Comparison of ENCODE assay signal across 1 cellular context in genomic region chr4:2811830-2812599, GRCh38.
TF ChIP-seq lines count a peak whose summit lies in the region.

No MANE protein-coding gene starts in this region.

TF ChIP-seq in HepG2, 621 proteins besides CTCF, POLR2A, EP300 and RAD21 (continued from another document):
- TF ChIP-seq, protein P1, sequence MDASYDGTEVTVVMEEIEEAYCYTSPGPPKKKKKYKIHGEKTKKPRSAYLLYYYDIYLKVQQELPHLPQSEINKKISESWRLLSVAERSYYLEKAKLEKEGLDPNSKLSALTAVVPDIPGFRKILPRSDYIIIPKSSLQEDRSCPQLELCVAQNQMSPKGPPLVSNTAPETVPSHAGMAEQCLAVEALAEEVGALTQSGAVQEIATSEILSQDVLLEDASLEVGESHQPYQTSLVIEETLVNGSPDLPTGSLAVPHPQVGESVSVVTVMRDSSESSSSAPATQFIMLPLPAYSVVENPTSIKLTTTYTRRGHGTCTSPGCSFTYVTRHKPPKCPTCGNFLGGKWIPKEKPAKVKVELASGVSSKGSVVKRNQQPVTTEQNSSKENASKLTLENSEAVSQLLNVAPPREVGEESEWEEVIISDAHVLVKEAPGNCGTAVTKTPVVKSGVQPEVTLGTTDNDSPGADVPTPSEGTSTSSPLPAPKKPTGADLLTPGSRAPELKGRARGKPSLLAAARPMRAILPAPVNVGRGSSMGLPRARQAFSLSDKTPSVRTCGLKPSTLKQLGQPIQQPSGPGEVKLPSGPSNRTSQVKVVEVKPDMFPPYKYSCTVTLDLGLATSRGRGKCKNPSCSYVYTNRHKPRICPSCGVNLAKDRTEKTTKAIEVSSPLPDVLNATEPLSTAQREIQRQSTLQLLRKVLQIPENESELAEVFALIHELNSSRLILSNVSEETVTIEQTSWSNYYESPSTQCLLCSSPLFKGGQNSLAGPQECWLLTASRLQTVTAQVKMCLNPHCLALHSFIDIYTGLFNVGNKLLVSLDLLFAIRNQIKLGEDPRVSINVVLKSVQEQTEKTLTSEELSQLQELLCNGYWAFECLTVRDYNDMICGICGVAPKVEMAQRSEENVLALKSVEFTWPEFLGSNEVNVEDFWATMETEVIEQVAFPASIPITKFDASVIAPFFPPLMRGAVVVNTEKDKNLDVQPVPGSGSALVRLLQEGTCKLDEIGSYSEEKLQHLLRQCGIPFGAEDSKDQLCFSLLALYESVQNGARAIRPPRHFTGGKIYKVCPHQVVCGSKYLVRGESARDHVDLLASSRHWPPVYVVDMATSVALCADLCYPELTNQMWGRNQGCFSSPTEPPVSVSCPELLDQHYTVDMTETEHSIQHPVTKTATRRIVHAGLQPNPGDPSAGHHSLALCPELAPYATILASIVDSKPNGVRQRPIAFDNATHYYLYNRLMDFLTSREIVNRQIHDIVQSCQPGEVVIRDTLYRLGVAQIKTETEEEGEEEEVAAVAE (CRISPR knock-in tag; IDR thresholded peaks at IDR 0.05; ENCODE audit: borderline replicate concordance), result no peak
- TF ChIP-seq ZFP62 (CRISPR knock-in tag; IDR thresholded peaks at IDR 0.05) (no peak), MIXL1 (CRISPR knock-in tag; IDR thresholded peaks at IDR 0.05) (0 out of 2 replicates have a peak, but pooled peaks have one; percentile 27), ZNF260 (CRISPR knock-in tag; IDR thresholded peaks at IDR 0.05; ENCODE audit: borderline replicate concordance, low read depth) (0 out of 2 replicates have a peak, but pooled peaks have one; percentile 39), CC2D1A (CRISPR knock-in tag; IDR thresholded peaks at IDR 0.05) (no peak), SMARCC2 (IDR thresholded peaks at IDR 0.05) (no peak), ZBTB8A (CRISPR knock-in tag; IDR thresholded peaks at IDR 0.05; ENCODE audit: borderline replicate concordance, low read depth) (no peak), MYC (CRISPR knock-in tag; IDR thresholded peaks at IDR 0.05; ENCODE audit: borderline replicate concordance) (0 out of 2 replicates have a peak, but pooled peaks have one; percentile 25), ZNF841 (CRISPR knock-in tag; IDR thresholded peaks at IDR 0.05; ENCODE audit: borderline replicate concordance) (no peak), TBX3 (IDR thresholded peaks at IDR 0.05; ENCODE audit: borderline replicate concordance) (no peak), GABPB1 (CRISPR knock-in tag; IDR thresholded peaks at IDR 0.05) (peak; percentile 44; the same call in 1 of the 2 replicates), ZNF580 (CRISPR knock-in tag; IDR thresholded peaks at IDR 0.05; ENCODE audit: borderline replicate concordance, low read depth) (peak; percentile 57; the same call in 1 of the 2 replicates), ZNF567 (CRISPR knock-in tag; IDR thresholded peaks at IDR 0.05; ENCODE audit: borderline replicate concordance) (no peak), HOXA3 (CRISPR knock-in tag; IDR thresholded peaks at IDR 0.05) (peak; percentile 40; the same call in 1 of the 2 replicates), ZNF207 (IDR thresholded peaks at IDR 0.05; ENCODE audit: borderline replicate concordance) (no peak), ZNF724P (CRISPR knock-in tag; IDR thresholded peaks at IDR 0.05; ENCODE audit: borderline replicate concordance) (0 out of 2 replicates have a peak, but pooled peaks have one; percentile 43)
- TF ChIP-seq, protein P2, sequence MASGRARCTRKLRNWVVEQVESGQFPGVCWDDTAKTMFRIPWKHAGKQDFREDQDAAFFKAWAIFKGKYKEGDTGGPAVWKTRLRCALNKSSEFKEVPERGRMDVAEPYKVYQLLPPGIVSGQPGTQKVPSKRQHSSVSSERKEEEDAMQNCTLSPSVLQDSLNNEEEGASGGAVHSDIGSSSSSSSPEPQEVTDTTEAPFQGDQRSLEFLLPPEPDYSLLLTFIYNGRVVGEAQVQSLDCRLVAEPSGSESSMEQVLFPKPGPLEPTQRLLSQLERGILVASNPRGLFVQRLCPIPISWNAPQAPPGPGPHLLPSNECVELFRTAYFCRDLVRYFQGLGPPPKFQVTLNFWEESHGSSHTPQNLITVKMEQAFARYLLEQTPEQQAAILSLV (CRISPR knock-in tag; IDR thresholded peaks at IDR 0.05; ENCODE audit: borderline replicate concordance), result no peak
- TF ChIP-seq, protein P3, sequence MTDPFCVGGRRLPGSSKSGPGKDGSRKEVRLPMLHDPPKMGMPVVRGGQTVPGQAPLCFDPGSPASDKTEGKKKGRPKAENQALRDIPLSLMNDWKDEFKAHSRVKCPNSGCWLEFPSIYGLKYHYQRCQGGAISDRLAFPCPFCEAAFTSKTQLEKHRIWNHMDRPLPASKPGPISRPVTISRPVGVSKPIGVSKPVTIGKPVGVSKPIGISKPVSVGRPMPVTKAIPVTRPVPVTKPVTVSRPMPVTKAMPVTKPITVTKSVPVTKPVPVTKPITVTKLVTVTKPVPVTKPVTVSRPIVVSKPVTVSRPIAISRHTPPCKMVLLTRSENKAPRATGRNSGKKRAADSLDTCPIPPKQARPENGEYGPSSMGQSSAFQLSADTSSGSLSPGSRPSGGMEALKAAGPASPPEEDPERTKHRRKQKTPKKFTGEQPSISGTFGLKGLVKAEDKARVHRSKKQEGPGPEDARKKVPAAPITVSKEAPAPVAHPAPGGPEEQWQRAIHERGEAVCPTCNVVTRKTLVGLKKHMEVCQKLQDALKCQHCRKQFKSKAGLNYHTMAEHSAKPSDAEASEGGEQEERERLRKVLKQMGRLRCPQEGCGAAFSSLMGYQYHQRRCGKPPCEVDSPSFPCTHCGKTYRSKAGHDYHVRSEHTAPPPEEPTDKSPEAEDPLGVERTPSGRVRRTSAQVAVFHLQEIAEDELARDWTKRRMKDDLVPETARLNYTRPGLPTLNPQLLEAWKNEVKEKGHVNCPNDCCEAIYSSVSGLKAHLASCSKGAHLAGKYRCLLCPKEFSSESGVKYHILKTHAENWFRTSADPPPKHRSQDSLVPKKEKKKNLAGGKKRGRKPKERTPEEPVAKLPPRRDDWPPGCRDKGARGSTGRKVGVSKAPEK (CRISPR knock-in tag; IDR thresholded peaks at IDR 0.05; ENCODE audit: borderline replicate concordance), result no peak
- TF ChIP-seq, protein P4, sequence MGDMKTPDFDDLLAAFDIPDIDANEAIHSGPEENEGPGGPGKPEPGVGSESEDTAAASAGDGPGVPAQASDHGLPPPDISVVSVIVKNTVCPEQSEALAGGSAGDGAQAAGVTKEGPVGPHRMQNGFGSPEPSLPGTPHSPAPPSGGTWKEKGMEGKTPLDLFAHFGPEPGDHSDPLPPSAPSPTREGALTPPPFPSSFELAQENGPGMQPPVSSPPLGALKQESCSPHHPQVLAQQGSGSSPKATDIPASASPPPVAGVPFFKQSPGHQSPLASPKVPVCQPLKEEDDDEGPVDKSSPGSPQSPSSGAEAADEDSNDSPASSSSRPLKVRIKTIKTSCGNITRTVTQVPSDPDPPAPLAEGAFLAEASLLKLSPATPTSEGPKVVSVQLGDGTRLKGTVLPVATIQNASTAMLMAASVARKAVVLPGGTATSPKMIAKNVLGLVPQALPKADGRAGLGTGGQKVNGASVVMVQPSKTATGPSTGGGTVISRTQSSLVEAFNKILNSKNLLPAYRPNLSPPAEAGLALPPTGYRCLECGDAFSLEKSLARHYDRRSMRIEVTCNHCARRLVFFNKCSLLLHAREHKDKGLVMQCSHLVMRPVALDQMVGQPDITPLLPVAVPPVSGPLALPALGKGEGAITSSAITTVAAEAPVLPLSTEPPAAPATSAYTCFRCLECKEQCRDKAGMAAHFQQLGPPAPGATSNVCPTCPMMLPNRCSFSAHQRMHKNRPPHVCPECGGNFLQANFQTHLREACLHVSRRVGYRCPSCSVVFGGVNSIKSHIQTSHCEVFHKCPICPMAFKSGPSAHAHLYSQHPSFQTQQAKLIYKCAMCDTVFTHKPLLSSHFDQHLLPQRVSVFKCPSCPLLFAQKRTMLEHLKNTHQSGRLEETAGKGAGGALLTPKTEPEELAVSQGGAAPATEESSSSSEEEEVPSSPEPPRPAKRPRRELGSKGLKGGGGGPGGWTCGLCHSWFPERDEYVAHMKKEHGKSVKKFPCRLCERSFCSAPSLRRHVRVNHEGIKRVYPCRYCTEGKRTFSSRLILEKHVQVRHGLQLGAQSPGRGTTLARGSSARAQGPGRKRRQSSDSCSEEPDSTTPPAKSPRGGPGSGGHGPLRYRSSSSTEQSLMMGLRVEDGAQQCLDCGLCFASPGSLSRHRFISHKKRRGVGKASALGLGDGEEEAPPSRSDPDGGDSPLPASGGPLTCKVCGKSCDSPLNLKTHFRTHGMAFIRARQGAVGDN (CRISPR knock-in tag; IDR thresholded peaks at IDR 0.05), result peak; percentile 83
- TF ChIP-seq, protein P5, sequence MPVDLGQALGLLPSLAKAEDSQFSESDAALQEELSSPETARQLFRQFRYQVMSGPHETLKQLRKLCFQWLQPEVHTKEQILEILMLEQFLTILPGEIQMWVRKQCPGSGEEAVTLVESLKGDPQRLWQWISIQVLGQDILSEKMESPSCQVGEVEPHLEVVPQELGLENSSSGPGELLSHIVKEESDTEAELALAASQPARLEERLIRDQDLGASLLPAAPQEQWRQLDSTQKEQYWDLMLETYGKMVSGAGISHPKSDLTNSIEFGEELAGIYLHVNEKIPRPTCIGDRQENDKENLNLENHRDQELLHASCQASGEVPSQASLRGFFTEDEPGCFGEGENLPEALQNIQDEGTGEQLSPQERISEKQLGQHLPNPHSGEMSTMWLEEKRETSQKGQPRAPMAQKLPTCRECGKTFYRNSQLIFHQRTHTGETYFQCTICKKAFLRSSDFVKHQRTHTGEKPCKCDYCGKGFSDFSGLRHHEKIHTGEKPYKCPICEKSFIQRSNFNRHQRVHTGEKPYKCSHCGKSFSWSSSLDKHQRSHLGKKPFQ (CRISPR knock-in tag; IDR thresholded peaks at IDR 0.05; ENCODE audit: insufficient replicate concordance), result no peak
- TF ChIP-seq, protein P6, sequence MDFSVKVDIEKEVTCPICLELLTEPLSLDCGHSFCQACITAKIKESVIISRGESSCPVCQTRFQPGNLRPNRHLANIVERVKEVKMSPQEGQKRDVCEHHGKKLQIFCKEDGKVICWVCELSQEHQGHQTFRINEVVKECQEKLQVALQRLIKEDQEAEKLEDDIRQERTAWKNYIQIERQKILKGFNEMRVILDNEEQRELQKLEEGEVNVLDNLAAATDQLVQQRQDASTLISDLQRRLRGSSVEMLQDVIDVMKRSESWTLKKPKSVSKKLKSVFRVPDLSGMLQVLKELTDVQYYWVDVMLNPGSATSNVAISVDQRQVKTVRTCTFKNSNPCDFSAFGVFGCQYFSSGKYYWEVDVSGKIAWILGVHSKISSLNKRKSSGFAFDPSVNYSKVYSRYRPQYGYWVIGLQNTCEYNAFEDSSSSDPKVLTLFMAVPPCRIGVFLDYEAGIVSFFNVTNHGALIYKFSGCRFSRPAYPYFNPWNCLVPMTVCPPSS (IDR thresholded peaks at IDR 0.05), result no peak
